In the genomic region with DNA sequence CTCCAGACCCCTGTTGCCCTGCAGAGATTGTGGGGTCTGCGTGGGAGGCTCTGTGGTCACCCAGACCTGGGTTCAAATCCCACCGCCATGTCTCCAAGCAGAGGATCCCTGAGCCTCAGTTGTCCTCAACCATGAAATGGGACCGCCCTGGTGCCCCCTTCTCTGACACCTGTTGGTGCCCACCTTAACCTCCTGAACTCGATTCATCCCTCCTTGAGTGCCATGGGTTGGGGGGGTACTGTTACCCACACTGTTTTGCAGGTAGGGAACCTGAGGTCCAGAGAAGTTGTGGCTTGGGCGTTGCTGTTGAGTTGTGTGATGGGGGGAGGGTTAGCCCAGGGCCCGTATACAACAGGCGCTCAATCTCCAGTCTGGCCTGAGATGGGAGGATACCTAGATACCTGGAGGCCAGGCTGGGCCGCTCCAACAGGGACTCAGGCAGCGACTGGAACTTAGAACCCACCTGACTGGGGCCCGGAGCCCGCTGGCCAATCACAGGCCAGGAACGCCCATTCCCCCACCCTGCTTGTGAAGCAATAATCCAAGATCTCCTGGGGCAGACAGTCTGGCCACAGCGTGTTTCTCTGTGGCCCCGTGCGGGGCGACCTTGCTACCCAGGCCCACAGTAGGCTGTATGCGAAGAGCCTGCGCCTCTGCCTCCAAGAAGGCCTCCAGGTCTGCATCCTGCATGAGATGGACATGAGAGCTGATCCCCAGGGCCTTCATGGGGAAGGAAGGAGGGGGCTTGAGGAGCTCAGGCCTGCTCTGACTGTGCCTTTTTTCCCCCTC, we compare ENCODE assay signal across 17 cellular contexts. TPM values are rescaled to one million over a fixed set of nuclear protein-coding genes. Genes with fewer than 3 reads are reported as not detected.
DNase-seq lines count a peak whose midpoint lies in the region; ATAC-seq and TF ChIP-seq lines count a peak whose summit lies in the region.
"Had no signal": no experiment of that assay in that cellular context is flagged by ENCODE, and none has a peak within 500 bp of the region (broad histone marks: within the 10 kb centered on the region; RNA-seq: fewer than 3 reads in every experiment).

No MANE protein-coding gene starts in this region.

- ATAC-seq in stimulated activated naive CD8-positive, alpha-beta T cell treated with anti-CD3 and anti-CD28 coated beads, Interleukin-15, Interleukin-2, amounts not matched to agents 100 U/mL and 50 U/mL, for 24 hours: no peak
- ATAC-seq in HG02610 (IDR thresholded peaks at IDR 0.05; ENCODE audit: unreplicated experiment): no peak
- ATAC-seq: activated CD8-positive, alpha-beta memory T cell treated with anti-CD3 and anti-CD28 coated beads, Interleukin-2, amount 10 ng/mL, durations not matched to agents 7 days and 5 days; body of pancreas; left ventricle myocardium superior had no signal

- H3K36me3 Mint-ChIP-seq in activated CD4-positive, alpha-beta T cell treated with anti-CD3 and anti-CD28 coated beads, Interleukin-2, amount 10 ng/mL, durations not matched to agents 7 days and 5 days (ENCODE audit: low read depth): peaks cover 8% of the 10 kb centered on the region

- H3K4me1 ChIP-seq in transverse colon: peaks cover 16 to 44% (median 32%) of the 10 kb centered on the region in 4 donors

- H3K27ac Mint-ChIP-seq in activated CD4-positive, alpha-beta T cell treated with anti-CD3 and anti-CD28 coated beads, Interleukin-2, amount 10 ng/mL, durations not matched to agents 7 days and 5 days: no peak overlapping the region
- H3K27ac Mint-ChIP-seq: activated CD8-positive, alpha-beta memory T cell treated with anti-CD3 and anti-CD28 coated beads, Interleukin-2, amount 10 ng/mL, durations not matched to agents 7 days and 5 days had no signal

- CTCF ChIA-PET in activated CD4-positive, alpha-beta T cell treated with anti-CD3 and anti-CD28 coated beads, Interleukin-2, amount 10 ng/mL, durations not matched to agents 7 days and 5 days (lab: Charles Lee): interaction anchor here (1.0 to 1.5 kb wide), 2 partner anchors 10 to 11 kb away, joined by 3 read pairs; no protein-coding TSS in a partner anchor

- no peak for DNase-seq in activated CD4-positive, alpha-beta T cell treated with anti-CD3 and anti-CD28 coated beads, Interleukin-2, amount 10 ng/mL, durations not matched to agents 7 days and 5 days
- DNase-seq in activated CD4-positive, alpha-beta T cell treated with anti-CD3 and anti-CD28 coated beads for 4 hours: no peak
- DNase-seq in WERI-Rb-1 (peak; percentile 62), iPS-NIHi11 (ENCODE audit: low spot score) (peak; percentile 73), transverse colon (no peak)
- DNase-seq in stimulated activated naive CD8-positive, alpha-beta T cell treated with anti-CD3 and anti-CD28 coated beads, Interleukin-15, Interleukin-2, amounts not matched to agents 100 U/mL and 50 U/mL, for 24 hours: no peak
- DNase-seq in effector CD8-positive, alpha-beta T cell (lab: John Stamatoyannopoulos, UW): no peak
- DNase-seq: activated CD8-positive, alpha-beta memory T cell treated with anti-CD3 and anti-CD28 coated beads, Interleukin-2, amount 10 ng/mL, durations not matched to agents 7 days and 5 days; HCEC 1CT; left ventricle myocardium superior; NCI-H1092 treated with DMSO at 0.1 percent for 48 hours; NCI-H69 had no signal

- H3K4me3 Mint-ChIP-seq in activated CD4-positive, alpha-beta T cell treated with anti-CD3 and anti-CD28 coated beads, Interleukin-2, amount 10 ng/mL, durations not matched to agents 7 days and 5 days: peak overlapping the region; percentile 43
- H3K4me3 Mint-ChIP-seq: activated CD8-positive, alpha-beta memory T cell treated with anti-CD3 and anti-CD28 coated beads, Interleukin-2, amount 10 ng/mL, durations not matched to agents 7 days and 5 days had no signal

- intact Hi-C loops in transverse colon (cut with DNase I; ENCODE audit: low total_unique reads): loop anchor here (10.0 kb wide), 1 partner anchor 176 kb away; a partner anchor contains a TSS

- POLR2A ChIA-PET in activated CD4-positive, alpha-beta T cell treated with anti-CD3 and anti-CD28 coated beads, Interleukin-2, amount 10 ng/mL, durations not matched to agents 7 days and 5 days (lab: Charles Lee): no interaction called here

- H3K27me3 Mint-ChIP-seq in activated CD4-positive, alpha-beta T cell treated with anti-CD3 and anti-CD28 coated beads, Interleukin-2, amount 10 ng/mL, durations not matched to agents 7 days and 5 days: no peaks in the 10 kb centered on the region
- H3K27me3 Mint-ChIP-seq: activated CD8-positive, alpha-beta memory T cell treated with anti-CD3 and anti-CD28 coated beads, Interleukin-2, amount 10 ng/mL, durations not matched to agents 7 days and 5 days had no signal

- H3K4me3 ChIP-seq in WERI-Rb-1 (ENCODE audit: low read depth, low read length): no peak overlapping the region
- H3K4me3 ChIP-seq in transverse colon: no peak overlapping the region
- H3K4me3 ChIP-seq: body of pancreas had no signal

- H3K27ac ChIP-seq in WERI-Rb-1 (no peak overlapping the region), transverse colon (peak overlapping the region in 3 of 4 donors; percentile 22 to 92 (median 90))

- TF ChIP-seq CTCF in WERI-Rb-1 (IDR thresholded peaks at IDR 0.05; ENCODE audit: low read depth, low read length) (no peak), transverse colon (IDR thresholded peaks at IDR 0.05) (no peak)

- H3K27me3 ChIP-seq in WERI-Rb-1 (ENCODE audit: insufficient read depth, low read depth, severe bottlenecking) (no peaks in the 10 kb centered on the region), transverse colon (no peaks in the 10 kb centered on the region)
- H3K27me3 ChIP-seq: body of pancreas, tibial nerve had no signal

- TF ChIP-seq POLR2A in transverse colon (IDR thresholded peaks at IDR 0.05): no peak

- H3K9me3 Mint-ChIP-seq in activated CD4-positive, alpha-beta T cell treated with anti-CD3 and anti-CD28 coated beads, Interleukin-2, amount 10 ng/mL, durations not matched to agents 7 days and 5 days: no peaks in the 10 kb centered on the region

- peaks cover 21% of the 10 kb centered on the region for H3K4me1 Mint-ChIP-seq in activated CD4-positive, alpha-beta T cell treated with anti-CD3 and anti-CD28 coated beads, Interleukin-2, amount 10 ng/mL, durations not matched to agents 7 days and 5 days

- WGBS in transverse colon (ENCODE audit: low coverage in 1 of 2), 2 donors: 88% methylated on average over 12 of the region's 18 CpGs; no CpG with 5 or more reads in 1 of the 2 donors

- in situ Hi-C loops in transverse colon (cut with MboI; ENCODE audit: low pct_ligation_motif_present in 1 of 4, low pct_unique_long_range_greater_than_20kb in 1 of 4, low sequenced_read_pairs in 3 of 4): loop anchor here in 3 of 4 donors (10.0 kb wide), 3 partner anchors 56 to 164 kb away; a partner anchor contains a TSS

- H3K36me3 ChIP-seq in WERI-Rb-1 (peaks cover 43% of the 10 kb centered on the region), transverse colon (no peaks in the 10 kb centered on the region)

- H3K9me3 ChIP-seq in WERI-Rb-1 (ENCODE audit: severe bottlenecking): no peaks in the 10 kb centered on the region
- no peaks in the 10 kb centered on the region for H3K9me3 ChIP-seq in transverse colon
- H3K9me3 ChIP-seq: body of pancreas, tibial nerve had no signal

- no peak for TF ChIP-seq EP300 in transverse colon (IDR thresholded peaks at IDR 0.05; ENCODE audit: low read depth)

RNA-seq across cellular contexts. Expression of a gene that starts 2.8 kb away (rescaled TPM):
- total RNA-seq in activated CD4-positive, alpha-beta T cell treated with anti-CD3 and anti-CD28 coated beads, Interleukin-2, amount 10 ng/mL, durations not matched to agents 7 days and 5 days: 10 to 100 TPM; 25.8 to 28.4 TPM
- 1 to 10 TPM; 2.2 to 8.7 (median 4.3) TPM for total RNA-seq in transverse colon

RNA-seq across cellular contexts. Expression of a gene that starts 11.5 kb away (rescaled TPM):
- total RNA-seq in activated CD4-positive, alpha-beta T cell treated with anti-CD3 and anti-CD28 coated beads, Interleukin-2, amount 10 ng/mL, durations not matched to agents 7 days and 5 days: 1 to 10 TPM in 1 of 2 experiments, under 1 TPM in 1; 0.72 to 1.1 TPM
- not detected for total RNA-seq in transverse colon
- total RNA-seq: fibroblast of lung, left ventricle myocardium superior, renal cortical epithelial cell, tibial nerve had no signal

RNA-seq across cellular contexts. Expression of a gene that starts 15.6 kb away (rescaled TPM):
- 100 to 1,000 TPM; 120 to 121 TPM for total RNA-seq in activated CD4-positive, alpha-beta T cell treated with anti-CD3 and anti-CD28 coated beads, Interleukin-2, amount 10 ng/mL, durations not matched to agents 7 days and 5 days
- 10 to 100 TPM; 43.8 to 49.4 (median 46.7) TPM for total RNA-seq in transverse colon

RNA-seq across cellular contexts. Expression of a gene that starts 35.4 kb away (rescaled TPM):
- not detected for total RNA-seq in activated CD4-positive, alpha-beta T cell treated with anti-CD3 and anti-CD28 coated beads, Interleukin-2, amount 10 ng/mL, durations not matched to agents 7 days and 5 days
- not detected for total RNA-seq in transverse colon
- total RNA-seq: activated CD8-positive, alpha-beta memory T cell treated with anti-CD3 and anti-CD28 coated beads, Interleukin-2, amount 10 ng/mL, durations not matched to agents 7 days and 5 days; body of pancreas; fibroblast of lung; left ventricle myocardium superior; renal cortical epithelial cell; tibial nerve had no signal

RNA-seq across cellular contexts. Expression of a gene that starts 35.7 kb away (rescaled TPM):
- total RNA-seq in activated CD4-positive, alpha-beta T cell treated with anti-CD3 and anti-CD28 coated beads, Interleukin-2, amount 10 ng/mL, durations not matched to agents 7 days and 5 days: 10 to 100 TPM; 72.5 to 88.1 TPM
- total RNA-seq in transverse colon: 100 to 1,000 TPM in 1 of 4 donors, 10 to 100 TPM in 3; 58.1 to 158 (median 78.4) TPM

Comparison
In these comparisons a context has a peak if more than half of its experiments do, and no peak if none do; other contexts are left out.
1. DNase-seq: peak in WERI-Rb-1 (single experiment) and iPS-NIHi11 (single experiment); none in activated CD4-positive, alpha-beta T cell treated with anti-CD3 and anti-CD28 coated beads, Interleukin-2, amount 10 ng/mL, durations not matched to agents 7 days and 5 days (single experiment), activated CD4-positive, alpha-beta T cell treated with anti-CD3 and anti-CD28 coated beads for 4 hours (0 of 2), transverse colon (single experiment), stimulated activated naive CD8-positive, alpha-beta T cell treated with anti-CD3 and anti-CD28 coated beads, Interleukin-15, Interleukin-2, amounts not matched to agents 100 U/mL and 50 U/mL, for 24 hours (single experiment) and effector CD8-positive, alpha-beta T cell (single experiment).